ENCODE assay signal across 2 cellular contexts in genomic region chr10:7423521-7423920, GRCh38.
TF ChIP-seq lines count a peak whose summit lies in the region.

No MANE protein-coding gene starts in this region.

TF ChIP-seq in GM23338, 12 proteins besides CTCF, POLR2A, EP300 and RAD21 (continued from another document):
- TF ChIP-seq ZNF462 (CRISPR knock-in tag; IDR thresholded peaks at IDR 0.05), result 0 out of 2 replicates have a peak, but pooled peaks have one; percentile 59

TF ChIP-seq in WTC11, 78 proteins besides CTCF, POLR2A, EP300 and RAD21 (continued from another document):
- no peak for TF ChIP-seq TCF7 (CRISPR knock-in tag; IDR thresholded peaks at IDR 0.05; ENCODE audit: low read depth)
